ENCODE assay signal across 1 cellular context in genomic region chr22:45997077-45997774, GRCh38.
TF ChIP-seq lines count a peak whose summit lies in the region.

No MANE protein-coding gene starts in this region.

TF ChIP-seq in K562, 482 proteins besides CTCF, POLR2A, EP300 and RAD21 (continued from another document):
- TF ChIP-seq PBX2 (CRISPR knock-in tag; IDR thresholded peaks at IDR 0.05; ENCODE audit: low read depth) = no peak
- TF ChIP-seq PBX2 (tag; conservative IDR thresholded peaks at IDR 0.05; ENCODE audit: low read depth) = peak; percentile 61
